ENCODE assay signal across 9 cellular contexts in the genomic region with DNA sequence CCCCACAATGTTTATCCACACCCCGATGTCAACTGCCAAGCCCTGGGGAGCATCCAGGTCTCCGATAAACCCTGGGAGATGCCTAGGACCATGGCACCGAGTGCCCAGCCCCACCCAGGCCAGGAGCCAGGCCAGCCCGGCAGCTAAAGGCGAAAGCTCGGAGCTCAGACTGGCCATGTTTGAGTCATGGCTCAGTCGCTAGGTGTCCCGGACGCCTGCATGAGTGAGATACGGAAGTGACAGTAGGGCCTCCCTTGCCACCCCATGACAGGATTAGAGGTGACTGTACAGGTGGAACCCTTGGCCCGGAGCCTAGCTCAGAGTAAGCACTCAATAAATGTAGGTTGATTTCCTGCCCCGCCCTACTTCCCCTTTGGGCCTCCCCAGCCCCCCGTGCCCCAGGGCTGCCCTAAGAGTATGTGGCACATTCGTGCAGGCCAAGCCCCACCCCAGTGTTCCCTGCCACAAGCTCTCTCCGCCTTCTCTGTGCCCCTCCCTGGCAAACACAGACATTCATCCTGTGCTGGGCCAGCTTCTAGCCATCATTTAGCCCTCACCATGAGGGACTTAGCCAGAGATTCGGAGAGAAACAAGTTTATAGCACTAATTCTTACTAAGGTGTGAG. TPM values are rescaled to one million over a fixed set of nuclear protein-coding genes. Genes with fewer than 3 reads are reported as not detected.
DNase-seq lines count a peak whose midpoint lies in the region; ATAC-seq, FAIRE-seq and TF ChIP-seq lines count a peak whose summit lies in the region.
"Had no signal": no experiment of that assay in that cellular context is flagged by ENCODE, and none has a peak within 500 bp of the region (broad histone marks: within the 10 kb centered on the region; RNA-seq: fewer than 3 reads in every experiment).

No MANE protein-coding gene starts in this region.

- H3K36me3 ChIP-seq in Peyer's patch (no peaks in the 10 kb centered on the region), keratinocyte (ENCODE audit: control insufficient read depth in 2 of 2, extremely low read depth in 1 of 2, insufficient read depth in 2 of 2, low read length in 2 of 2) (peaks cover 13 to 17% of the 10 kb centered on the region in 2 experiments)
- H3K36me3 ChIP-seq: SJSA1 had no signal

- H3K27ac ChIP-seq in Peyer's patch (peak overlapping the region; percentile 86 to 96 (median 94)), keratinocyte (ENCODE audit: control insufficient read depth, insufficient read depth, low read length) (peak overlapping the region; percentile 78)
- H3K27ac ChIP-seq: SJSA1 had no signal

- peak; percentile 56 to 89 for TF ChIP-seq POLR2A in Peyer's patch (IDR thresholded peaks at IDR 0.05)

- peaks cover 2% of the 10 kb centered on the region for H4K20me1 ChIP-seq in keratinocyte (ENCODE audit: control insufficient read depth, extremely low read depth, insufficient read depth, low read length)

- H3K4me3 ChIP-seq in Peyer's patch (peak overlapping the region in 3 of 4 donors; percentile 7 to 33 (median 12)), keratinocyte (ENCODE audit: control insufficient read depth in 2 of 3, extremely low read depth in 1 of 3, insufficient read depth in 2 of 3, low read depth in 1 of 3, low read length in 3 of 3) (peak overlapping the region; percentile 85 to 96 (median 91))
- H3K4me3 ChIP-seq: SJSA1 had no signal

- peak overlapping the region; percentile 98 for H3K4me2 ChIP-seq in keratinocyte (ENCODE audit: control insufficient read depth, extremely low read depth, insufficient read depth, low read depth, low read length)

- peaks cover 32% of the 10 kb centered on the region for H3K79me2 ChIP-seq in keratinocyte (ENCODE audit: control insufficient read depth, insufficient read depth, low read length)

- H3K9me3 ChIP-seq in Peyer's patch = no peaks in the 10 kb centered on the region
- H3K9me3 ChIP-seq in keratinocyte (ENCODE audit: control insufficient read depth, low read depth, low read length) = no peaks in the 10 kb centered on the region
- H3K9me3 ChIP-seq: SJSA1 had no signal

- dilution Hi-C loops in keratinocyte (cut with MboI; ENCODE audit: extremely low pct_ligation_motif_present, low sequenced_read_pairs) = no loop called here

- H3K27me3 ChIP-seq in Peyer's patch = no peaks in the 10 kb centered on the region
- H3K27me3 ChIP-seq in keratinocyte (ENCODE audit: control insufficient read depth, extremely low read depth, insufficient read depth, low read length) = no peaks in the 10 kb centered on the region
- H3K27me3 ChIP-seq: SJSA1 had no signal

- TF ChIP-seq CTCF in Peyer's patch (IDR thresholded peaks at IDR 0.05) (peak in 4 of 6 experiments; percentile 17 to 39 (median 25)), keratinocyte (optimal IDR thresholded peaks at IDR 0.05 in 1 of 3, IDR thresholded peaks at IDR 0.05 in 1 of 3, conservative IDR thresholded peaks at IDR 0.05 in 1 of 3; ENCODE audit: extremely low read depth in 1 of 3, insufficient read depth in 2 of 3, low read length in 3 of 3) (peak in 2 of 3 experiments; percentile 3 to 13)

- peaks cover 4% of the 10 kb centered on the region for H3K9me1 ChIP-seq in keratinocyte (ENCODE audit: control insufficient read depth, extremely low read depth, insufficient read depth, low read length)

- peak; percentile 69 for DNase-seq in GM19238 (ENCODE audit: insufficient read length, low spot score)
- DNase-seq in Peyer's patch = peak; percentile 93 to 98 (median 96)
- peak; percentile 38 for DNase-seq in activated gamma-delta T cell (lab: John Stamatoyannopoulos, UW)
- DNase-seq in keratinocyte (ENCODE audit: low read depth, low spot score) = peak; percentile 76
- DNase-seq in stimulated activated CD8-positive, alpha-beta memory T cell treated with anti-CD3 and anti-CD28 coated beads, Interleukin-15, amount 100 ng/mL, for 48 hours (ENCODE audit: low read depth in 2 of 2) = peak; percentile 64 to 82
- DNase-seq in NCI-H2227 (lab: John Stamatoyannopoulos, UW; ENCODE audit: unreplicated experiment) = no peak
- no peak for DNase-seq in NCI-H345 (lab: John Stamatoyannopoulos, UW)

- peak overlapping the region; percentile 81 for H3K9ac ChIP-seq in keratinocyte (ENCODE audit: control insufficient read depth, extremely low read depth, insufficient read depth, low read length)

- no peak for ATAC-seq in GM21390 (IDR thresholded peaks at IDR 0.05; ENCODE audit: unreplicated experiment)

- peaks cover 12 to 48% (median 15%) of the 10 kb centered on the region in 4 donors for H3K4me1 ChIP-seq in Peyer's patch
- H3K4me1 ChIP-seq in keratinocyte (ENCODE audit: control insufficient read depth, extremely low read depth, insufficient read depth, low read length) = peaks cover 29% of the 10 kb centered on the region

- H2AFZ ChIP-seq in keratinocyte (ENCODE audit: control insufficient read depth, low read length) = peak overlapping the region; percentile 56

- FAIRE-seq in keratinocyte (lab: Jason Lieb, UNC) = no peak

RNA-seq across cellular contexts. Expression of a gene that starts 5.8 kb away (rescaled TPM):
- 100 to 1,000 TPM; 125 to 423 (median 139) TPM for total RNA-seq in Peyer's patch
- polyA plus RNA-seq in keratinocyte = 489 to 646 TPM (median 581 TPM) in 3 replicates
- 905 TPM for polyA plus RNA-seq in keratinocyte (2011; ENCODE audit: low read depth)
- 586 and 787 TPM in 2 replicates for polyA plus RNA-seq in keratinocyte (2011; cell fraction: cytosol; rRNA removed)
- polyA plus RNA-seq in keratinocyte (2011; cell fraction: nucleus; rRNA removed) = 358 and 397 TPM in 2 replicates
- 305 and 592 TPM in 2 replicates for polyA plus RNA-seq in keratinocyte (2012; ENCODE audit: low replicate concordance)
- 93.6 to 294 TPM (median 216 TPM) in 3 replicates for polyA minus RNA-seq in keratinocyte
- polyA minus RNA-seq in keratinocyte (2011; cell fraction: cytosol; rRNA and poly(A)+ RNA removed) = 587 TPM
- 114 and 189 TPM in 2 replicates for polyA minus RNA-seq in keratinocyte (2011; cell fraction: nucleus; rRNA and poly(A)+ RNA removed)

RNA-seq across cellular contexts. Expression of a gene that starts 41.2 kb away (rescaled TPM):
- 100 to 1,000 TPM in 2 of 4 donors, 10 to 100 TPM in 2; 53.6 to 138 (median 113) TPM for total RNA-seq in Peyer's patch
- 64.4 to 116 TPM (median 95.1 TPM) in 3 replicates for polyA plus RNA-seq in keratinocyte
- 127 TPM for polyA plus RNA-seq in keratinocyte (2011; ENCODE audit: low read depth)
- 60.3 and 65.6 TPM in 2 replicates for polyA plus RNA-seq in keratinocyte (2011; cell fraction: cytosol; rRNA removed)
- 44.1 and 44.4 TPM in 2 replicates for polyA plus RNA-seq in keratinocyte (2011; cell fraction: nucleus; rRNA removed)
- polyA plus RNA-seq in keratinocyte (2012; ENCODE audit: low replicate concordance) = 41.8 and 125 TPM in 2 replicates
- polyA minus RNA-seq in keratinocyte = 73.1 to 162 TPM (median 128 TPM) in 3 replicates
- polyA minus RNA-seq in keratinocyte (2011; cell fraction: cytosol; rRNA and poly(A)+ RNA removed) = 99.2 TPM
- 27.9 and 71.5 TPM in 2 replicates for polyA minus RNA-seq in keratinocyte (2011; cell fraction: nucleus; rRNA and poly(A)+ RNA removed)

Comparison
In these comparisons a context has a peak if more than half of its experiments do, and no peak if none do; other contexts are left out.
1. DNase-seq: peak in GM19238 (single experiment), Peyer's patch (3 of 3), activated gamma-delta T cell (single experiment), keratinocyte (single experiment) and stimulated activated CD8-positive, alpha-beta memory T cell treated with anti-CD3 and anti-CD28 coated beads, Interleukin-15, amount 100 ng/mL, for 48 hours (2 of 2); none in NCI-H2227 (single experiment) and NCI-H345 (single experiment).